9 cellular contexts compared by ENCODE assay signal in genomic region chr7:115707236-115707635, GRCh38.
DNase-seq lines count a peak whose midpoint lies in the region; ATAC-seq and TF ChIP-seq lines count a peak whose summit lies in the region.
"Had no signal": no experiment of that assay in that cellular context is flagged by ENCODE, and none has a peak within 500 bp of the region (broad histone marks: within the 10 kb centered on the region; RNA-seq: fewer than 3 reads in every experiment).

No MANE protein-coding gene starts in this region.

- no peak overlapping the region for H3K9ac ChIP-seq in PC-3 (ENCODE audit: low read length)

- no peaks in the 10 kb centered on the region for H4K20me1 ChIP-seq in PC-3 (ENCODE audit: low read length)

- H3K4me1 ChIP-seq in PC-3 (ENCODE audit: insufficient read depth, low read length) = no peaks in the 10 kb centered on the region
- H3K4me1 ChIP-seq: suprapubic skin had no signal

- H3K27ac ChIP-seq in PC-3 (ENCODE audit: low read length) = no peak overlapping the region
- H3K27ac ChIP-seq: suprapubic skin had no signal

- no peak overlapping the region for H2AFZ ChIP-seq in PC-3 (ENCODE audit: low read length)

- BruUV-seq in PC-3 (replicated peaks; lab: Mats Ljungman, UMichigan) = no TSS peak

- peak; percentile 73 for TF ChIP-seq CTCF in PC-3 (conservative IDR thresholded peaks at IDR 0.05; ENCODE audit: low read depth, low read length)

- ATAC-seq in HG02885 (IDR thresholded peaks at IDR 0.05; ENCODE audit: poor library complexity, unreplicated experiment) (peak; percentile 57), PC-3 (peak; percentile 87), HG03342 (IDR thresholded peaks at IDR 0.05; ENCODE audit: unreplicated experiment) (no peak), HG02973 (IDR thresholded peaks at IDR 0.05; ENCODE audit: unreplicated experiment) (no peak)

- H3K9me2 ChIP-seq in PC-3 (replicated peaks; ENCODE audit: low read length) = no peaks in the 10 kb centered on the region

- H3K79me2 ChIP-seq in PC-3 (ENCODE audit: low read length) = no peaks in the 10 kb centered on the region

- no peaks in the 10 kb centered on the region for H3F3A ChIP-seq in PC-3 (ENCODE audit: low read length, unreplicated experiment)

- DNase-seq in DMS153 (lab: John Stamatoyannopoulos, UW) (peak; percentile 74), PC-3 (peak; percentile 63), iPS-NIHi11 (ENCODE audit: low spot score) (peak; percentile 17), epidermal melanocyte (ENCODE audit: insufficient read length, low spot score) (no peak), globus pallidus (ENCODE audit: low spot score) (no peak)

- intact Hi-C loops in PC-3 (cut with micrococcal nuclease) = no loop called here

- H3K27me3 ChIP-seq in PC-3 (ENCODE audit: low read length) = no peaks in the 10 kb centered on the region
- H3K27me3 ChIP-seq: suprapubic skin had no signal

- peak overlapping the region; percentile 17 for H3K4me2 ChIP-seq in PC-3 (ENCODE audit: low read length)

- no peaks in the 10 kb centered on the region for H3K36me3 ChIP-seq in PC-3 (ENCODE audit: low read depth, low read length)
- H3K36me3 ChIP-seq: suprapubic skin had no signal

- POLR2A ChIA-PET in PC-3 (lab: Charles Lee; ENCODE audit: unreplicated experiment) = no interaction called here

- CTCF ChIA-PET in PC-3 (lab: Charles Lee) = interaction anchor here (0.5 to 1.1 kb wide), 2 partner anchors 17 to 313 kb away, joined by 3 to 4 read pairs; no protein-coding TSS in a partner anchor

- H3K4me3 ChIP-seq in PC-3 (ENCODE audit: low read length) = no peak overlapping the region
- H3K4me3 ChIP-seq: suprapubic skin had no signal

- no peaks in the 10 kb centered on the region for H3K9me3 ChIP-seq in PC-3 (ENCODE audit: low read length)
- H3K9me3 ChIP-seq: suprapubic skin had no signal

Comparison
In these comparisons a context has a peak if more than half of its experiments do, and no peak if none do; other contexts are left out.
1. DNase-seq: peak in DMS153 (single experiment), PC-3 (single experiment) and iPS-NIHi11 (single experiment); none in epidermal melanocyte (single experiment) and globus pallidus (single experiment).
2. ATAC-seq: peak in HG02885 (single experiment) and PC-3 (single experiment); none in HG03342 (single experiment) and HG02973 (single experiment).